18 cellular contexts compared by ENCODE assay signal in the genomic region with DNA sequence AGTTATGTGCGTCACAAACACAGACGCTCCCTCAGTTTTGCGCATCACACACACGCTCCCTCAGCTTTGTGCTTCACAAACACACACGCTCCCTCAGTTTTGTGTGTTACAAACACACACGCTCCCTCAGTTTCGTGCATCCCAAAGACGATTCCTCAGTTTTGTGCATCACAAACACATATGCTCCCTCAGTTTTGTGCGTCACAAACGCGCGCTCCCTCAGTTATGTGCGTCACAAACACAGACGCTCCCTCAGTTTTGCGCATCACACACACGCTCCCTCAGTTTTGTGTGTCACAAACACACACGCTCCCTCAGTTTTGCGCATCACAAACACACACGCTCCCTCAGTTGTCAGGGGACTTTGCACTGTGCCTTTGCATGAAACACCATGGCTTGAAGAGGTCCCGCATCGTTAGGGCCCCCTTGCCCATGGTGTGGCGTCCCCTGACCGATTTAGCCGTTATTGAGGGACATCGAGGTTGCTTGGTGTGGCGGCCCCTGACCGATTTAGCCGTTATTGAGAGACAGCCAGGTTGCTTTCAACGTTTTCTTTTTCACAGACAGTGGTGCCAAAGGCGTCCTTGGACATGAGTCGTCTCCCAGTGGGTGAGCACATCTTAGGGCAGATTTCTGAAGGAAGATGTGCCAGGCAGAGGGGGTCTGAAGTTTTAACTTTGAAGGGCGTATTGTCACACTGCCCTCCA. TPM values are rescaled to one million over a fixed set of nuclear protein-coding genes. Genes with fewer than 3 reads are reported as not detected.
DNase-seq lines count a peak whose midpoint lies in the region; ATAC-seq, FAIRE-seq and TF ChIP-seq lines count a peak whose summit lies in the region.
"Had no signal": no experiment of that assay in that cellular context is flagged by ENCODE, and none has a peak within 500 bp of the region (broad histone marks: within the 10 kb centered on the region; RNA-seq: fewer than 3 reads in every experiment).

No MANE protein-coding gene starts in this region.

- H3K36me3 ChIP-seq in lower lobe of right lung = no peaks in the 10 kb centered on the region
- no peaks in the 10 kb centered on the region for H3K36me3 ChIP-seq in suprapubic skin

- intact Hi-C loops in lower lobe of right lung (cut with DNase I) = no loop called here

- H3K4me1 Mint-ChIP-seq in activated T-cell treated with anti-CD3 and anti-CD28 coated beads, Interleukin-2, amount 50 U/mL, for 4 hours (ENCODE audit: low read depth) = no peaks in the 10 kb centered on the region
- no peaks in the 10 kb centered on the region for H3K4me1 Mint-ChIP-seq in activated T-cell treated with anti-CD3 and anti-CD28 coated beads, Interleukin-2, amount 50 U/mL, for 24 hours (ENCODE audit: low read depth)
- H3K4me1 Mint-ChIP-seq in T-helper 17 cell = peaks cover 3% of the 10 kb centered on the region
- H3K4me1 Mint-ChIP-seq in type B pancreatic cell (ENCODE audit: unreplicated experiment) = no peaks in the 10 kb centered on the region
- H3K4me1 Mint-ChIP-seq: B cell had no signal

- peak; percentile 91 for FAIRE-seq in HTR-8/SVneo (lab: Jason Lieb, UNC)
- FAIRE-seq: H54, RCC 7860 had no signal

- no peaks in the 10 kb centered on the region for H3K9me3 ChIP-seq in lower lobe of right lung
- H3K9me3 ChIP-seq in suprapubic skin = no peaks in the 10 kb centered on the region
- no peaks in the 10 kb centered on the region for H3K9me3 ChIP-seq in T-helper 17 cell (ENCODE audit: control insufficient read depth, low read length, poor library complexity, severe bottlenecking)

- no peak for ATAC-seq in activated T-cell treated with anti-CD3 and anti-CD28 coated beads, Interleukin-2, amount 50 U/mL, for 4 hours
- ATAC-seq in lower lobe of right lung (no peak), T-helper 17 cell (no peak)

- H3K27ac ChIP-seq in lower lobe of right lung (no peak overlapping the region), suprapubic skin (no peak overlapping the region)

- no peak overlapping the region for H3K4me3 ChIP-seq in lower lobe of right lung
- H3K4me3 ChIP-seq in suprapubic skin = no peak overlapping the region

- H3K9me3 Mint-ChIP-seq in activated T-cell treated with anti-CD3 and anti-CD28 coated beads, Interleukin-2, amount 50 U/mL, for 4 hours = no peaks in the 10 kb centered on the region
- H3K9me3 Mint-ChIP-seq in activated T-cell treated with anti-CD3 and anti-CD28 coated beads, Interleukin-2, amount 50 U/mL, for 24 hours = no peaks in the 10 kb centered on the region
- no peaks in the 10 kb centered on the region for H3K9me3 Mint-ChIP-seq in type B pancreatic cell

- peaks cover 7% of the 10 kb centered on the region for H3K27me3 Mint-ChIP-seq in activated T-cell treated with anti-CD3 and anti-CD28 coated beads, Interleukin-2, amount 50 U/mL, for 4 hours (ENCODE audit: low read depth)
- peaks cover 10% of the 10 kb centered on the region for H3K27me3 Mint-ChIP-seq in activated T-cell treated with anti-CD3 and anti-CD28 coated beads, Interleukin-2, amount 50 U/mL, for 24 hours
- peaks cover 11% of the 10 kb centered on the region for H3K27me3 Mint-ChIP-seq in T-helper 17 cell
- H3K27me3 Mint-ChIP-seq in type B pancreatic cell = peaks cover 8% of the 10 kb centered on the region

- no peak for TF ChIP-seq EP300 in suprapubic skin (IDR thresholded peaks at IDR 0.05)

- no peak for TF ChIP-seq POLR2A in suprapubic skin (IDR thresholded peaks at IDR 0.05)

- TF ChIP-seq CTCF in lower lobe of right lung (IDR thresholded peaks at IDR 0.05) (no peak), suprapubic skin (IDR thresholded peaks at IDR 0.05) (no peak), type B pancreatic cell (conservative IDR thresholded peaks at IDR 0.05) (no peak)

- peaks cover 12% of the 10 kb centered on the region for H3K27me3 ChIP-seq in lower lobe of right lung (ENCODE audit: low read depth)
- H3K27me3 ChIP-seq in suprapubic skin = peaks cover 17% of the 10 kb centered on the region

- H3K4me3 Mint-ChIP-seq in activated T-cell treated with anti-CD3 and anti-CD28 coated beads, Interleukin-2, amount 50 U/mL, for 4 hours = no peak overlapping the region
- H3K4me3 Mint-ChIP-seq in activated T-cell treated with anti-CD3 and anti-CD28 coated beads, Interleukin-2, amount 50 U/mL, for 24 hours = no peak overlapping the region
- H3K4me3 Mint-ChIP-seq in T-helper 17 cell (no peak overlapping the region), type B pancreatic cell (no peak overlapping the region)
- H3K4me3 Mint-ChIP-seq: B cell had no signal

- WGBS in suprapubic skin = 80% methylated on average over 32 of the region's 32 CpGs

- no peaks in the 10 kb centered on the region for H3K36me3 Mint-ChIP-seq in activated T-cell treated with anti-CD3 and anti-CD28 coated beads, Interleukin-2, amount 50 U/mL, for 4 hours (ENCODE audit: insufficient read depth)
- H3K36me3 Mint-ChIP-seq in activated T-cell treated with anti-CD3 and anti-CD28 coated beads, Interleukin-2, amount 50 U/mL, for 24 hours (ENCODE audit: low read depth) = no peaks in the 10 kb centered on the region
- no peaks in the 10 kb centered on the region for H3K36me3 Mint-ChIP-seq in T-helper 17 cell (ENCODE audit: low read depth)
- no peaks in the 10 kb centered on the region for H3K36me3 Mint-ChIP-seq in type B pancreatic cell

- H3K27ac Mint-ChIP-seq in activated T-cell treated with anti-CD3 and anti-CD28 coated beads, Interleukin-2, amount 50 U/mL, for 24 hours = no peak overlapping the region
- no peak overlapping the region for H3K27ac Mint-ChIP-seq in T-helper 17 cell
- H3K27ac Mint-ChIP-seq in type B pancreatic cell = no peak overlapping the region
- H3K27ac Mint-ChIP-seq: B cell had no signal

- no peaks in the 10 kb centered on the region for H3K4me1 ChIP-seq in lower lobe of right lung
- H3K4me1 ChIP-seq in suprapubic skin = no peaks in the 10 kb centered on the region

- peak; percentile 2 for DNase-seq in activated T-cell treated with anti-CD3 and anti-CD28 coated beads, Interleukin-2, amount 50 U/mL, for 4 hours
- no peak for DNase-seq in activated T-cell treated with anti-CD3 and anti-CD28 coated beads, Interleukin-2, amount 50 U/mL, for 24 hours
- DNase-seq in HTR-8/SVneo (ENCODE audit: insufficient read length, low spot score) (no peak), lower lobe of right lung (peak; percentile 11), suprapubic skin (ENCODE audit: low spot score in 2 of 2) (peak; percentile 16 to 50), T-helper 17 cell (no peak), type B pancreatic cell (ENCODE audit: extremely low spot score, unreplicated experiment) (no peak), AG20443 (ENCODE audit: low spot score) (no peak)
- DNase-seq: 8988T; DND-41; KG1; NCI-H1694 treated with DMSO at 0.1 percent for 48 hours; NK-92 treated with Interleukin-12 subunit alpha and Interleukin-12 subunit beta, amount 100 ng/mL, for 24 hours had no signal

RNA-seq across cellular contexts. Expression of gene MYT1, which starts 28.1 kb away (rescaled TPM):
- not detected for total RNA-seq in activated T-cell treated with anti-CD3 and anti-CD28 coated beads, Interleukin-2, amount 50 U/mL, for 4 hours
- total RNA-seq in lower lobe of right lung (not detected), suprapubic skin (under 1 TPM in 1 of 4 donors, not detected in 3; 0.34 TPM), T-helper 17 cell (not detected), type B pancreatic cell (ENCODE audit: low replicate concordance) (2.9 and 4.9 TPM in 2 replicates)
- total RNA-seq: NCI-H460 had no signal

RNA-seq across cellular contexts. Expression of gene NPBWR2, which starts 28.8 kb away (rescaled TPM):
- not detected for total RNA-seq in activated T-cell treated with anti-CD3 and anti-CD28 coated beads, Interleukin-2, amount 50 U/mL, for 4 hours
- not detected for total RNA-seq in lower lobe of right lung
- not detected for total RNA-seq in suprapubic skin
- not detected for total RNA-seq in T-helper 17 cell
- total RNA-seq in type B pancreatic cell (ENCODE audit: low replicate concordance) = not detected in 2 replicates
- total RNA-seq: B cell, G401, NCI-H460 had no signal

RNA-seq across cellular contexts. Expression of gene LKAAEAR1, which starts 52.0 kb away (rescaled TPM):
- total RNA-seq in activated T-cell treated with anti-CD3 and anti-CD28 coated beads, Interleukin-2, amount 50 U/mL, for 4 hours = under 1 TPM; 0.30 to 0.47 (median 0.38) TPM
- total RNA-seq in lower lobe of right lung (0.97 TPM), suprapubic skin (not detected), T-helper 17 cell (not detected), type B pancreatic cell (ENCODE audit: low replicate concordance) (not detected in 2 replicates)
- total RNA-seq: G401, NCI-H460 had no signal

RNA-seq across cellular contexts. Expression of gene OPRL1, which starts 56.3 kb away (rescaled TPM):
- total RNA-seq in activated T-cell treated with anti-CD3 and anti-CD28 coated beads, Interleukin-2, amount 50 U/mL, for 4 hours = under 1 TPM in 2 of 3 donors, not detected in 1; 0.05 to 0.11 TPM
- 2.6 TPM for total RNA-seq in lower lobe of right lung
- under 1 TPM; 0.45 to 0.68 (median 0.52) TPM for total RNA-seq in suprapubic skin
- total RNA-seq in T-helper 17 cell = 1 to 10 TPM; 1.4 to 2.7 TPM
- total RNA-seq in type B pancreatic cell (ENCODE audit: low replicate concordance) = 0.50 and 1.9 TPM in 2 replicates

RNA-seq across cellular contexts. Expression of gene RGS19, which starts 56.8 kb away (rescaled TPM):
- total RNA-seq in activated T-cell treated with anti-CD3 and anti-CD28 coated beads, Interleukin-2, amount 50 U/mL, for 4 hours = 10 to 100 TPM; 41.7 to 49.0 (median 47.0) TPM
- total RNA-seq in lower lobe of right lung = 57.5 TPM
- 10 to 100 TPM; 14.8 to 18.4 (median 16.2) TPM for total RNA-seq in suprapubic skin
- total RNA-seq in T-helper 17 cell = 10 to 100 TPM; 42.8 to 50.9 TPM
- 8.4 and 9.5 TPM in 2 replicates for total RNA-seq in type B pancreatic cell (ENCODE audit: low replicate concordance)

Comparison
In these comparisons a context has a peak if more than half of its experiments do, and no peak if none do; other contexts are left out.
1. DNase-seq: peak in activated T-cell treated with anti-CD3 and anti-CD28 coated beads, Interleukin-2, amount 50 U/mL, for 4 hours (single experiment), lower lobe of right lung (single experiment) and suprapubic skin (2 of 2); none in activated T-cell treated with anti-CD3 and anti-CD28 coated beads, Interleukin-2, amount 50 U/mL, for 24 hours (single experiment), HTR-8/SVneo (single experiment), T-helper 17 cell (0 of 3), type B pancreatic cell (single experiment) and AG20443 (single experiment).